ENCODE assay signal across 8 cellular contexts in the genomic region with DNA sequence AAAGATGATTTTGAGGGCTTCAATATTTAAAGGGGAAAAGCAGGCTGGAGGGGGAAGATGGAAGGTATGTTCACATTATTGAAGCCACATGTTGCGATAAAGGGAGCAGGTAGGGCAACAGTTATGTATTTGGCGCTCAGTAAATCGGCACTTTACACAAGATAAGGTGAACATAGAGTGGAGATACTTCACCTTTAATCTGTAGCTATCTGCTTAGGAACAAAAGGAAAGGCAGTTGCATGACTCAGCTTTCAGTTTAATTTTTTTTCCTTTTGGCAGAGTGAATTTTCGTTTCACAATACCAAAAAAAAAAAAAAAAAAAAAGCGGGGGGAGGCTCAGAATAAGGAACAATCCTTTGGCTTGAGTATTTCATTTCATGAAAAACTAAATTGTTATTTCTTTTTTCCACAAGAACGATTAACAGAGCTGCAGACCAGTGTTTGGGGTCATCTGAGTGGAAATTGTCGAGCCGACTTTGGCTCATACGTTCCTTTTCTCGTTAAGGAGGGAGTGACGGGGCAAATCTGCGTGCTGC. TPM values are rescaled to one million over a fixed set of nuclear protein-coding genes. Genes with fewer than 3 reads are reported as not detected.
DNase-seq lines count a peak whose midpoint lies in the region; ATAC-seq, FAIRE-seq and TF ChIP-seq lines count a peak whose summit lies in the region.

No MANE protein-coding gene starts in this region.

- no peak for TF ChIP-seq CTCF in bronchial epithelial cell (IDR thresholded peaks at IDR 0.05; ENCODE audit: insufficient read depth, low read length, severe bottlenecking)
- TF ChIP-seq CTCF in lower lobe of right lung (IDR thresholded peaks at IDR 0.05), result no peak
- no peak for TF ChIP-seq CTCF in type B pancreatic cell (conservative IDR thresholded peaks at IDR 0.05)

- H3K27ac ChIP-seq in lower lobe of right lung, result peak overlapping the region; percentile 99

- H3K36me3 Mint-ChIP-seq in type B pancreatic cell, result peaks cover 8% of the 10 kb centered on the region

- FAIRE-seq in bronchial epithelial cell (lab: Jason Lieb, UNC), result no peak

- intact Hi-C loops in lower lobe of right lung (cut with DNase I), result no loop called here

- peak overlapping the region; percentile 92 for H3K4me3 Mint-ChIP-seq in type B pancreatic cell

- DNase-seq in NCI-H2171 treated with DMSO at 0.1 percent for 48 hours (lab: John Stamatoyannopoulos, UW) (peak; percentile 66), NCI-H2171 (lab: John Stamatoyannopoulos, UW) (no peak), NCI-H2029 treated with DMSO at 0.1 percent for 48 hours (lab: John Stamatoyannopoulos, UW) (peak; percentile 52), bronchial epithelial cell (ENCODE audit: low read depth) (peak; percentile 61), lower lobe of right lung (no peak), type B pancreatic cell (ENCODE audit: extremely low spot score, unreplicated experiment) (no peak), NCI-H1048 (lab: John Stamatoyannopoulos, UW) (no peak)
- no peak for DNase-seq in activated CD4-positive, CD25-positive, alpha-beta regulatory T cell (lab: John Stamatoyannopoulos, UW)

- H3K4me3 ChIP-seq in bronchial epithelial cell (ENCODE audit: low read depth, low read length) (peak overlapping the region; percentile 66), lower lobe of right lung (peak overlapping the region; percentile 91)

- peaks cover 16% of the 10 kb centered on the region for H3K9me3 ChIP-seq in lower lobe of right lung

- H3K36me3 ChIP-seq in bronchial epithelial cell (ENCODE audit: control insufficient read depth, insufficient read depth, low read length) (no peaks in the 10 kb centered on the region), lower lobe of right lung (no peaks in the 10 kb centered on the region)

- H3K27me3 Mint-ChIP-seq in type B pancreatic cell, result no peaks in the 10 kb centered on the region

- H3K27ac Mint-ChIP-seq in type B pancreatic cell, result peak overlapping the region; percentile 91

- H3K27me3 ChIP-seq in bronchial epithelial cell (ENCODE audit: control insufficient read depth, insufficient read depth, low read length) (no peaks in the 10 kb centered on the region), lower lobe of right lung (ENCODE audit: low read depth) (no peaks in the 10 kb centered on the region)

- peaks cover 11% of the 10 kb centered on the region for H3K9me3 Mint-ChIP-seq in type B pancreatic cell

- peak in 1 of 2 donors; percentile 27 for ATAC-seq in lower lobe of right lung

- peaks cover 42% of the 10 kb centered on the region for H3K4me1 ChIP-seq in lower lobe of right lung

- peaks cover 32% of the 10 kb centered on the region for H3K4me1 Mint-ChIP-seq in type B pancreatic cell (ENCODE audit: unreplicated experiment)

RNA-seq across cellular contexts. Expression of a gene that starts 1.1 kb away (rescaled TPM):
- total RNA-seq in bronchial epithelial cell (2.3 and 6.1 TPM in 2 replicates), lower lobe of right lung (45.0 TPM), type B pancreatic cell (ENCODE audit: low replicate concordance) (21.0 and 29.7 TPM in 2 replicates)

Comparison
In these comparisons a context has a peak if more than half of its experiments do, and no peak if none do; other contexts are left out.
1. DNase-seq: peak in NCI-H2171 treated with DMSO at 0.1 percent for 48 hours (single experiment), NCI-H2029 treated with DMSO at 0.1 percent for 48 hours (single experiment) and bronchial epithelial cell (single experiment); none in NCI-H2171 (single experiment), lower lobe of right lung (single experiment), type B pancreatic cell (single experiment), NCI-H1048 (single experiment) and activated CD4-positive, CD25-positive, alpha-beta regulatory T cell (0 of 4).